ENCODE assay signal across 26 cellular contexts in the genomic region with DNA sequence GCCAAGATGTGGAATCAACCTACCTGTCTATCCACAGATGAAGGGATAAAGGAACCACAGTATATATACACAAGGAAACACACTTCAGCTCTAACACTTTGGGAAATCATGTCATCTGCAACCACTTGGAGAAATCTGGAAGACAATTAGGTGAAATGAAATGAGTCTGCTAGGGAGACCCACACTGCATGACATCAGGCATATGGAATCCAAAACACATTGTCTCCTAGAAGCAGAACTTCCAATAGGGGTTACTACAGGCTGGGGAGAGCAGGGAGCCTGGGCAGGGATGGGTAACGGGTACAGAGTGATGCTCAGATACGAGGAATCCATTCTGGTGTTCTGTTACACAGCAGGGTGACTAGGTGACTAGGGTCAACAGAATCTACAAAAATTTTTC.
DNase-seq lines count a peak whose midpoint lies in the region; ATAC-seq and FAIRE-seq lines count a peak whose summit lies in the region.
"Had no signal": no experiment of that assay in that cellular context is flagged by ENCODE, and none has a peak within 500 bp of the region (broad histone marks: within the 10 kb centered on the region; RNA-seq: fewer than 3 reads in every experiment).

No MANE protein-coding gene starts in this region.

- no peaks in the 10 kb centered on the region for H3K9me3 Mint-ChIP-seq in activated naive CD8-positive, alpha-beta T cell treated with anti-CD3 and anti-CD28 coated beads, Interleukin-2, amount 50 U/mL, for 24 hours
- no peaks in the 10 kb centered on the region for H3K9me3 Mint-ChIP-seq in memory B cell
- H3K9me3 Mint-ChIP-seq: CD8-positive, alpha-beta memory T cell; H9; nephron; stimulated activated naive B cell treated with anti-CD40 and anti-IgM and Interleukin-4, amounts not matched to agents 10 μg/mL and 1 μg/mL and 100 μg/mL, for 72 hours; T-cell had no signal

- peak; percentile 16 for DNase-seq in activated effector memory CD4-positive, alpha-beta T cell treated with anti-CD3 and anti-CD28 coated beads, Interleukin-2, amount 50 U/mL, for 16 hours
- no peak for DNase-seq in activated effector memory CD4-positive, alpha-beta T cell treated with Interleukin-2 at 50 U/mL for 16 hours
- DNase-seq in GM04504 (ENCODE audit: low read depth), result peak; percentile 56
- DNase-seq in activated naive CD8-positive, alpha-beta T cell treated with anti-CD3 and anti-CD28 coated beads, Interleukin-2, amount 50 U/mL, for 24 hours, result no peak
- no peak for DNase-seq in memory B cell (ENCODE audit: low spot score in 2 of 2)
- DNase-seq in RCC 7860 (ENCODE audit: low spot score), result no peak
- no peak for DNase-seq in HCEC 1CT
- DNase-seq in hippocampal formation (lab: John Stamatoyannopoulos, UW), result no peak
- DNase-seq: CD8-positive, alpha-beta memory T cell; H9; hypothalamus; mesenchymal stem cell; NCI-H1105; NCI-H2029 treated with DMSO at 0.1 percent for 48 hours; NCI-H446; PC-3; stimulated activated CD4-positive, alpha-beta T cell treated with anti-CD3 and anti-CD28 coated beads, Interleukin-1b, Interleukin-23, amount 100 ng/mL, for 48 hours; stimulated activated naive B cell treated with anti-CD40 and anti-IgM and Interleukin-4, amounts not matched to agents 10 μg/mL and 1 μg/mL and 100 μg/mL, for 72 hours; T-cell; thyroid gland had no signal

- peaks cover 57% of the 10 kb centered on the region for H3K4me1 Mint-ChIP-seq in activated naive CD8-positive, alpha-beta T cell treated with anti-CD3 and anti-CD28 coated beads, Interleukin-2, amount 50 U/mL, for 24 hours
- H3K4me1 Mint-ChIP-seq in memory B cell, result peaks cover 22% of the 10 kb centered on the region
- H3K4me1 Mint-ChIP-seq: H9, nephron had no signal

- H3K36me3 Mint-ChIP-seq in activated naive CD8-positive, alpha-beta T cell treated with anti-CD3 and anti-CD28 coated beads, Interleukin-2, amount 50 U/mL, for 24 hours (ENCODE audit: low read depth), result peaks cover 74% of the 10 kb centered on the region
- peaks cover 58% of the 10 kb centered on the region for H3K36me3 Mint-ChIP-seq in memory B cell

- FAIRE-seq in RCC 7860 (lab: Jason Lieb, UNC), result no peak
- FAIRE-seq: endothelial cell of umbilical vein, frontal cortex, HepG2, keratinocyte had no signal

- ATAC-seq in activated naive CD8-positive, alpha-beta T cell treated with anti-CD3 and anti-CD28 coated beads, Interleukin-2, amount 50 U/mL, for 24 hours, result no peak
- no peak for ATAC-seq in memory B cell (ENCODE audit: low read depth)
- ATAC-seq: HepG2; PC-3; stimulated activated naive B cell treated with anti-CD40 and anti-IgM and Interleukin-4, amounts not matched to agents 10 μg/mL and 1 μg/mL and 100 μg/mL, for 72 hours; T-cell had no signal

- no peak overlapping the region for H3K4me3 Mint-ChIP-seq in activated naive CD8-positive, alpha-beta T cell treated with anti-CD3 and anti-CD28 coated beads, Interleukin-2, amount 50 U/mL, for 24 hours
- H3K4me3 Mint-ChIP-seq in memory B cell, result no peak overlapping the region
- H3K4me3 Mint-ChIP-seq: CD8-positive, alpha-beta memory T cell; H9; nephron; stimulated activated naive B cell treated with anti-CD40 and anti-IgM and Interleukin-4, amounts not matched to agents 10 μg/mL and 1 μg/mL and 100 μg/mL, for 72 hours; T-cell had no signal

- H3K27me3 Mint-ChIP-seq in activated naive CD8-positive, alpha-beta T cell treated with anti-CD3 and anti-CD28 coated beads, Interleukin-2, amount 50 U/mL, for 24 hours, result no peaks in the 10 kb centered on the region
- no peaks in the 10 kb centered on the region for H3K27me3 Mint-ChIP-seq in memory B cell
- H3K27me3 Mint-ChIP-seq: CD8-positive, alpha-beta memory T cell; progenitor cell of endocrine pancreas; stimulated activated naive B cell treated with anti-CD40 and anti-IgM and Interleukin-4, amounts not matched to agents 10 μg/mL and 1 μg/mL and 100 μg/mL, for 72 hours; T-cell had no signal

- peak overlapping the region; percentile 36 for H3K27ac Mint-ChIP-seq in activated naive CD8-positive, alpha-beta T cell treated with anti-CD3 and anti-CD28 coated beads, Interleukin-2, amount 50 U/mL, for 24 hours
- peak overlapping the region; percentile 29 for H3K27ac Mint-ChIP-seq in memory B cell
- H3K27ac Mint-ChIP-seq: H9; nephron; progenitor cell of endocrine pancreas; stimulated activated naive B cell treated with anti-CD40 and anti-IgM and Interleukin-4, amounts not matched to agents 10 μg/mL and 1 μg/mL and 100 μg/mL, for 72 hours had no signal

Comparison
In these comparisons a context has a peak if more than half of its experiments do, and no peak if none do; other contexts are left out.
1. DNase-seq: peak in activated effector memory CD4-positive, alpha-beta T cell treated with anti-CD3 and anti-CD28 coated beads, Interleukin-2, amount 50 U/mL, for 16 hours (single experiment) and GM04504 (single experiment); none in activated effector memory CD4-positive, alpha-beta T cell treated with Interleukin-2 at 50 U/mL for 16 hours (single experiment), activated naive CD8-positive, alpha-beta T cell treated with anti-CD3 and anti-CD28 coated beads, Interleukin-2, amount 50 U/mL, for 24 hours (single experiment), memory B cell (0 of 2), RCC 7860 (single experiment), HCEC 1CT (single experiment) and hippocampal formation (0 of 2).